Comparison of ENCODE assay signal across 8 cellular contexts in genomic region chr5:176364765-176365662, GRCh38. TPM values are rescaled to one million over a fixed set of nuclear protein-coding genes. Genes with fewer than 3 reads are reported as not detected.
DNase-seq lines count a peak whose midpoint lies in the region; ATAC-seq and TF ChIP-seq lines count a peak whose summit lies in the region.

Gene ARL10 (plus strand): TSS chr5:176365487. CDS start chr5:176365564, 77 bp downstream.

- ATAC-seq in HG02571 (IDR thresholded peaks at IDR 0.05; ENCODE audit: unreplicated experiment) (peak; percentile 33), right cardiac atrium (peak; percentile 36 to 50), psoas muscle (peak; percentile 25 to 35 (median 32)), aorta (ENCODE audit: low FRiP score) (peak; percentile 23)

- no peak for DNase-seq in Calu3
- peak; percentile 64 for DNase-seq in SK-N-DZ (ENCODE audit: low spot score)
- peak in 1 of 7 donors; percentile 17 for DNase-seq in adrenal gland
- DNase-seq in right cardiac atrium, result peak; percentile 57 to 83 (median 74)
- peak; percentile 52 to 66 for DNase-seq in psoas muscle
- DNase-seq in aorta, result peak; percentile 64 to 86
- DNase-seq in NCI-H187 (lab: John Stamatoyannopoulos, UW), result no peak

- H3K4me1 ChIP-seq in adrenal gland (replicated peaks in 1 of 2) (peaks cover 6 to 23% of the 10 kb centered on the region in 2 donors), right cardiac atrium (ENCODE audit: control insufficient read depth, insufficient read depth, low read length) (peaks cover 3% of the 10 kb centered on the region), psoas muscle (peaks cover 37% of the 10 kb centered on the region), aorta (ENCODE audit: control insufficient read depth in 1 of 2, insufficient read depth in 2 of 2, low read length in 2 of 2) (no peaks in the 10 kb centered on the region)

- H3K9me3 Mint-ChIP-seq in Calu3 (ENCODE audit: low read depth, unreplicated experiment), result no peaks in the 10 kb centered on the region

- no peak for TF ChIP-seq POLR2A in adrenal gland (IDR thresholded peaks at IDR 0.05)

- H3K27me3 ChIP-seq in adrenal gland (no peaks in the 10 kb centered on the region), right cardiac atrium (ENCODE audit: control insufficient read depth, insufficient read depth) (no peaks in the 10 kb centered on the region), psoas muscle (ENCODE audit: insufficient read depth in 3 of 3, low read length in 2 of 3) (no peaks in the 10 kb centered on the region), aorta (ENCODE audit: control insufficient read depth in 1 of 2, insufficient read depth in 2 of 2, low read length in 1 of 2) (no peaks in the 10 kb centered on the region)

- H3K27me3 Mint-ChIP-seq in Calu3 (ENCODE audit: unreplicated experiment), result peaks cover 15% of the 10 kb centered on the region

- BruUV-seq in Calu3 (replicated peaks; lab: Mats Ljungman, UMichigan), result no TSS peak

- H3K36me3 ChIP-seq in adrenal gland (replicated peaks in 1 of 2), result peaks cover 0 to 8% of the 10 kb centered on the region in 2 donors
- peaks cover 0 to 21% of the 10 kb centered on the region in 2 donors for H3K36me3 ChIP-seq in psoas muscle (ENCODE audit: insufficient read depth in 1 of 2, low read depth in 1 of 2)
- no peaks in the 10 kb centered on the region for H3K36me3 ChIP-seq in aorta (ENCODE audit: control insufficient read depth in 1 of 2, insufficient read depth in 2 of 2, low read length in 1 of 2)

- H3K36me3 Mint-ChIP-seq in Calu3 (ENCODE audit: insufficient read depth, unreplicated experiment), result peaks cover 29% of the 10 kb centered on the region

- WGBS in adrenal gland, 4 donors, result 11 to 26% (median 14%) methylated on average over 25 to 68 of the region's 68 CpGs
- WGBS in right cardiac atrium, result 11% methylated on average over 68 of the region's 68 CpGs
- 9 to 12% (median 11%) methylated on average over 45 to 68 of the region's 68 CpGs for WGBS in psoas muscle, 3 donors
- 10 to 15% methylated on average over 48 to 68 of the region's 68 CpGs for WGBS in aorta, 2 donors

- intact Hi-C loops in Calu3 (cut with micrococcal nuclease; ENCODE audit: unreplicated experiment) (no loop called here), adrenal gland (cut with DNase I) (no loop called here), right cardiac atrium (cut with DNase I) (no loop called here), psoas muscle (cut with DNase I) (no loop called here), aorta (cut with DNase I) (loop anchor here in 1 of 2 donors (2.0 to 5.0 kb wide), 2 partner anchors 24 to 172 kb away; partner anchors contain the start of genes HIGD2A, NOP16 and RNF44)

- H3K4me1 Mint-ChIP-seq in Calu3 (ENCODE audit: low read depth, unreplicated experiment), result peaks cover 6% of the 10 kb centered on the region

- H3K4me3 Mint-ChIP-seq in Calu3 (ENCODE audit: low read depth, unreplicated experiment), result peak within 1 kb of the TSS; percentile 70

- H3K4me3 ChIP-seq in adrenal gland, result peak within 1 kb of the TSS; percentile 19 to 81 (median 54)
- H3K4me3 ChIP-seq in right cardiac atrium (ENCODE audit: low read length), result peak within 1 kb of the TSS; percentile 40
- H3K4me3 ChIP-seq in psoas muscle, result peak within 1 kb of the TSS; percentile 83
- H3K4me3 ChIP-seq in aorta (ENCODE audit: low read length in 2 of 2), result peak within 1 kb of the TSS; percentile 46 to 65

- H3K27ac ChIP-seq in adrenal gland (peak within 1 kb of the TSS in 2 of 5 donors; percentile 54 to 59), right cardiac atrium (ENCODE audit: low read length) (peak within 1 kb of the TSS; percentile 60), psoas muscle (peak within 1 kb of the TSS; percentile 85), aorta (ENCODE audit: low read depth in 1 of 2, low read length in 2 of 2) (peak within 1 kb of the TSS in 1 of 2 donors; percentile 28)

- no peak for TF ChIP-seq CTCF in Calu3 (IDR thresholded peaks at IDR 0.05; ENCODE audit: unreplicated experiment)
- TF ChIP-seq CTCF in adrenal gland (IDR thresholded peaks at IDR 0.05), result no peak
- no peak for TF ChIP-seq CTCF in psoas muscle (IDR thresholded peaks at IDR 0.05)

- no peak within 1 kb of the TSS for H3K27ac Mint-ChIP-seq in Calu3 (ENCODE audit: unreplicated experiment)

- CTCF ChIA-PET in Calu3 (lab: Charles Lee), result no interaction called here

- H3K9me3 ChIP-seq in adrenal gland (replicated peaks in 1 of 3), result no peaks in the 10 kb centered on the region
- H3K9me3 ChIP-seq in right cardiac atrium (ENCODE audit: control insufficient read depth, low read length), result no peaks in the 10 kb centered on the region
- H3K9me3 ChIP-seq in psoas muscle, result no peaks in the 10 kb centered on the region
- no peaks in the 10 kb centered on the region for H3K9me3 ChIP-seq in aorta (ENCODE audit: control insufficient read depth, low read length)

RNA-seq across cellular contexts. Expression of gene ARL10, which starts in this region (rescaled TPM):
- 3.8 and 4.2 TPM in 2 replicates for total RNA-seq in Calu3 (2022)
- 19.5 and 22.4 TPM in 2 replicates for polyA plus RNA-seq in SK-N-DZ (2014; cell fraction: cytosol; rRNA removed)
- polyA plus RNA-seq in SK-N-DZ (2014; cell fraction: nucleus; rRNA removed), result 26.2 and 29.9 TPM in 2 replicates
- total RNA-seq in adrenal gland, result 1 to 10 TPM; 1.6 to 8.8 (median 2.8) TPM
- 1 to 10 TPM; 1.9 to 6.1 (median 3.5) TPM for polyA plus RNA-seq in adrenal gland
- total RNA-seq in right cardiac atrium, result 1 to 10 TPM; 5.1 to 9.7 (median 8.5) TPM
- polyA plus RNA-seq in right cardiac atrium, result 5.6 TPM
- total RNA-seq in psoas muscle, result 1 to 10 TPM; 3.1 to 6.6 (median 5.0) TPM
- polyA plus RNA-seq in psoas muscle, result 1 to 10 TPM; 1.6 to 5.3 (median 3.9) TPM
- total RNA-seq in aorta, result 10 to 100 TPM; 13.3 to 32.4 TPM
- polyA plus RNA-seq in aorta, result 1 to 10 TPM; 1.1 to 8.3 TPM

Comparison
In these comparisons a context has a peak if more than half of its experiments do, and no peak if none do; other contexts are left out.
1. DNase-seq: peak in SK-N-DZ (single experiment), right cardiac atrium (3 of 3), psoas muscle (2 of 2) and aorta (2 of 2); none in Calu3 (single experiment) and NCI-H187 (0 of 2).
2. Peak in every context shown above with its lines, with median percentiles within 50 percentile points of each other: ATAC-seq and H3K4me3 ChIP-seq.